Comparison of ENCODE assay signal across 1 cellular context in genomic region chr13:109572389-109572788, GRCh38.
TF ChIP-seq lines count a peak whose summit lies in the region.

No MANE protein-coding gene starts in this region.

TF ChIP-seq in HepG2, 621 proteins besides CTCF, POLR2A, EP300 and RAD21 (continued from another document):
- TF ChIP-seq, protein P1, sequence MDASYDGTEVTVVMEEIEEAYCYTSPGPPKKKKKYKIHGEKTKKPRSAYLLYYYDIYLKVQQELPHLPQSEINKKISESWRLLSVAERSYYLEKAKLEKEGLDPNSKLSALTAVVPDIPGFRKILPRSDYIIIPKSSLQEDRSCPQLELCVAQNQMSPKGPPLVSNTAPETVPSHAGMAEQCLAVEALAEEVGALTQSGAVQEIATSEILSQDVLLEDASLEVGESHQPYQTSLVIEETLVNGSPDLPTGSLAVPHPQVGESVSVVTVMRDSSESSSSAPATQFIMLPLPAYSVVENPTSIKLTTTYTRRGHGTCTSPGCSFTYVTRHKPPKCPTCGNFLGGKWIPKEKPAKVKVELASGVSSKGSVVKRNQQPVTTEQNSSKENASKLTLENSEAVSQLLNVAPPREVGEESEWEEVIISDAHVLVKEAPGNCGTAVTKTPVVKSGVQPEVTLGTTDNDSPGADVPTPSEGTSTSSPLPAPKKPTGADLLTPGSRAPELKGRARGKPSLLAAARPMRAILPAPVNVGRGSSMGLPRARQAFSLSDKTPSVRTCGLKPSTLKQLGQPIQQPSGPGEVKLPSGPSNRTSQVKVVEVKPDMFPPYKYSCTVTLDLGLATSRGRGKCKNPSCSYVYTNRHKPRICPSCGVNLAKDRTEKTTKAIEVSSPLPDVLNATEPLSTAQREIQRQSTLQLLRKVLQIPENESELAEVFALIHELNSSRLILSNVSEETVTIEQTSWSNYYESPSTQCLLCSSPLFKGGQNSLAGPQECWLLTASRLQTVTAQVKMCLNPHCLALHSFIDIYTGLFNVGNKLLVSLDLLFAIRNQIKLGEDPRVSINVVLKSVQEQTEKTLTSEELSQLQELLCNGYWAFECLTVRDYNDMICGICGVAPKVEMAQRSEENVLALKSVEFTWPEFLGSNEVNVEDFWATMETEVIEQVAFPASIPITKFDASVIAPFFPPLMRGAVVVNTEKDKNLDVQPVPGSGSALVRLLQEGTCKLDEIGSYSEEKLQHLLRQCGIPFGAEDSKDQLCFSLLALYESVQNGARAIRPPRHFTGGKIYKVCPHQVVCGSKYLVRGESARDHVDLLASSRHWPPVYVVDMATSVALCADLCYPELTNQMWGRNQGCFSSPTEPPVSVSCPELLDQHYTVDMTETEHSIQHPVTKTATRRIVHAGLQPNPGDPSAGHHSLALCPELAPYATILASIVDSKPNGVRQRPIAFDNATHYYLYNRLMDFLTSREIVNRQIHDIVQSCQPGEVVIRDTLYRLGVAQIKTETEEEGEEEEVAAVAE (CRISPR knock-in tag; IDR thresholded peaks at IDR 0.05; ENCODE audit: borderline replicate concordance): no peak
- TF ChIP-seq USF2 (IDR thresholded peaks at IDR 0.05; ENCODE audit: low read depth, low read length) (no peak), USF2 (CRISPR knock-in tag; IDR thresholded peaks at IDR 0.05; ENCODE audit: borderline replicate concordance) (no peak), ZNF546 (CRISPR knock-in tag; conservative IDR thresholded peaks at IDR 0.05) (no peak), JARID2 (CRISPR knock-in tag; IDR thresholded peaks at IDR 0.05; ENCODE audit: insufficient replicate concordance) (no peak), NRL (CRISPR knock-in tag; IDR thresholded peaks at IDR 0.05; ENCODE audit: borderline replicate concordance) (no peak)
